1 cellular context compared by ENCODE assay signal in the genomic region with DNA sequence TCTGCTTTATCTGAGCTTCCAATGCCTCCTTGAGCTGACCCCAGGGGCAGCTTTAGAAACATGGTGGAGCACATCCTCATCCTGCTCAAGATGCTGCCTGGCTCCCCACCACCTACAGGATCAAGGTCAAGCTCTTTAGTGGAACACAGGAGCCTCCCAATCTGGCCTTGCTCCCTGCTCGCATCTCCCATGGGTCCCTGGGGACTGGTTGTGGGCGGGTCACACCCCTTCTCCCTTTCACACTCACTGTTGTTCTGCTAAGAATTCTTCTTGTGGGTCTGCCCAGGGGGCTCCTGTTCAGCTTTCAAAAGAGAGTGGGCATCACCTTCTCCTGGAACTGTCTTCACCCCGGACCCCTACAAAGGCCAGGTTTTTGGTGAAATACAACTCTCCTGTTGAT.
A peak's percentile ranks its signal among the peaks of the same experiment; 100 is the strongest.
TF ChIP-seq lines count a peak whose summit lies in the region.

No MANE protein-coding gene starts in this region.

TF ChIP-seq in K562, 482 proteins besides CTCF, POLR2A, EP300 and RAD21:
- TF ChIP-seq, protein P1, sequence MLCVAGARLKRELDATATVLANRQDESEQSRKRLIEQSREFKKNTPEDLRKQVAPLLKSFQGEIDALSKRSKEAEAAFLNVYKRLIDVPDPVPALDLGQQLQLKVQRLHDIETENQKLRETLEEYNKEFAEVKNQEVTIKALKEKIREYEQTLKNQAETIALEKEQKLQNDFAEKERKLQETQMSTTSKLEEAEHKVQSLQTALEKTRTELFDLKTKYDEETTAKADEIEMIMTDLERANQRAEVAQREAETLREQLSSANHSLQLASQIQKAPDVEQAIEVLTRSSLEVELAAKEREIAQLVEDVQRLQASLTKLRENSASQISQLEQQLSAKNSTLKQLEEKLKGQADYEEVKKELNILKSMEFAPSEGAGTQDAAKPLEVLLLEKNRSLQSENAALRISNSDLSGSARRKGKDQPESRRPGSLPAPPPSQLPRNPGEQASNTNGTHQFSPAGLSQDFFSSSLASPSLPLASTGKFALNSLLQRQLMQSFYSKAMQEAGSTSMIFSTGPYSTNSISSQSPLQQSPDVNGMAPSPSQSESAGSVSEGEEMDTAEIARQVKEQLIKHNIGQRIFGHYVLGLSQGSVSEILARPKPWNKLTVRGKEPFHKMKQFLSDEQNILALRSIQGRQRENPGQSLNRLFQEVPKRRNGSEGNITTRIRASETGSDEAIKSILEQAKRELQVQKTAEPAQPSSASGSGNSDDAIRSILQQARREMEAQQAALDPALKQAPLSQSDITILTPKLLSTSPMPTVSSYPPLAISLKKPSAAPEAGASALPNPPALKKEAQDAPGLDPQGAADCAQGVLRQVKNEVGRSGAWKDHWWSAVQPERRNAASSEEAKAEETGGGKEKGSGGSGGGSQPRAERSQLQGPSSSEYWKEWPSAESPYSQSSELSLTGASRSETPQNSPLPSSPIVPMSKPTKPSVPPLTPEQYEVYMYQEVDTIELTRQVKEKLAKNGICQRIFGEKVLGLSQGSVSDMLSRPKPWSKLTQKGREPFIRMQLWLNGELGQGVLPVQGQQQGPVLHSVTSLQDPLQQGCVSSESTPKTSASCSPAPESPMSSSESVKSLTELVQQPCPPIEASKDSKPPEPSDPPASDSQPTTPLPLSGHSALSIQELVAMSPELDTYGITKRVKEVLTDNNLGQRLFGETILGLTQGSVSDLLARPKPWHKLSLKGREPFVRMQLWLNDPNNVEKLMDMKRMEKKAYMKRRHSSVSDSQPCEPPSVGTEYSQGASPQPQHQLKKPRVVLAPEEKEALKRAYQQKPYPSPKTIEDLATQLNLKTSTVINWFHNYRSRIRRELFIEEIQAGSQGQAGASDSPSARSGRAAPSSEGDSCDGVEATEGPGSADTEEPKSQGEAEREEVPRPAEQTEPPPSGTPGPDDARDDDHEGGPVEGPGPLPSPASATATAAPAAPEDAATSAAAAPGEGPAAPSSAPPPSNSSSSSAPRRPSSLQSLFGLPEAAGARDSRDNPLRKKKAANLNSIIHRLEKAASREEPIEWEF (CRISPR knock-in tag; IDR thresholded peaks at IDR 0.05), result no peak
- 0 out of 4 replicates have a peak, but pooled peaks of 1 of the 2 experiments have one; percentile 43 for TF ChIP-seq KDM1A (IDR thresholded peaks at IDR 0.05)
